18 cellular contexts compared by ENCODE assay signal in genomic region chr7:128921866-128922440, GRCh38. TPM values are rescaled to one million over a fixed set of nuclear protein-coding genes. Genes with fewer than 3 reads are reported as not detected.
"Had no signal": no experiment of that assay in that cellular context is flagged by ENCODE, and none has a peak within 500 bp of the region (broad histone marks: within the 10 kb centered on the region; RNA-seq: fewer than 3 reads in every experiment).

No MANE protein-coding gene starts in this region.

- ATAC-seq: activated CD8-positive, alpha-beta T cell treated with anti-CD3 and anti-CD28 coated beads for 36 hours; left colon; mucosa of descending colon had no signal

- H3K27ac ChIP-seq: breast epithelium, esophagus muscularis mucosa, testis had no signal

- H3K9me3 Mint-ChIP-seq: activated CD8-positive, alpha-beta T cell treated with anti-CD3 and anti-CD28 coated beads for 36 hours; immature natural killer cell; nephron; stimulated activated naive CD8-positive, alpha-beta T cell treated with anti-CD3 and anti-CD28 coated beads, Interleukin-15, Interleukin-2, amounts not matched to agents 100 ng/mL and 50 ng/mL, for 24 hours had no signal

- H3K4me1 ChIP-seq: breast epithelium, esophagus muscularis mucosa, testis had no signal

- H3K27me3 ChIP-seq: breast epithelium, testis had no signal

- H3K36me3 Mint-ChIP-seq: immature natural killer cell had no signal

- H3K27ac Mint-ChIP-seq: activated CD8-positive, alpha-beta T cell treated with anti-CD3 and anti-CD28 coated beads for 36 hours; immature natural killer cell; stimulated activated naive CD8-positive, alpha-beta T cell treated with anti-CD3 and anti-CD28 coated beads, Interleukin-15, Interleukin-2, amounts not matched to agents 100 ng/mL and 50 ng/mL, for 24 hours had no signal

- H3K4me3 Mint-ChIP-seq: activated CD8-positive, alpha-beta T cell treated with anti-CD3 and anti-CD28 coated beads for 36 hours; immature natural killer cell; nephron; stimulated activated naive CD8-positive, alpha-beta T cell treated with anti-CD3 and anti-CD28 coated beads, Interleukin-15, Interleukin-2, amounts not matched to agents 100 ng/mL and 50 ng/mL, for 24 hours had no signal

- DNase-seq: activated CD8-positive, alpha-beta T cell treated with anti-CD3 and anti-CD28 coated beads for 36 hours; activated gamma-delta T cell treated with Interleukin-2 at 50 U/mL for 16 hours; activated T-cell treated with anti-CD3 and anti-CD28 coated beads for 4 hours; aorta; glutamatergic neuron; immature natural killer cell; left colon; stimulated activated CD4-positive, alpha-beta T cell treated with anti-CD3 and anti-CD28 coated beads, Interleukin-2, amount 100 ng/mL, for 48 hours; stimulated activated CD8-positive, alpha-beta memory T cell treated with anti-CD3 and anti-CD28 coated beads, Interleukin-4, amount 100 ng/mL, for 48 hours; testis had no signal

- H3K4me3 ChIP-seq: breast epithelium, esophagus muscularis mucosa, mucosa of descending colon, testis had no signal

- H3K4me1 Mint-ChIP-seq: immature natural killer cell had no signal

- H3K9me3 ChIP-seq: breast epithelium, esophagus muscularis mucosa, mucosa of descending colon, testis had no signal

- H3K36me3 ChIP-seq: breast epithelium, esophagus muscularis mucosa had no signal

RNA-seq across cellular contexts. Expression of gene KCP, which starts 11.4 kb away (rescaled TPM):
- total RNA-seq: activated CD8-positive, alpha-beta T cell treated with anti-CD3 and anti-CD28 coated beads for 36 hours; fibroblast of villous mesenchyme; lung microvascular endothelial cell; pulmonary artery endothelial cell had no signal

RNA-seq across cellular contexts. Expression of gene IRF5, which starts 15.8 kb away (rescaled TPM):
- total RNA-seq: lung microvascular endothelial cell had no signal
